9 cellular contexts compared by ENCODE assay signal in genomic region chr1:24236170-24237045, GRCh38. TPM values are rescaled to one million over a fixed set of nuclear protein-coding genes. Genes with fewer than 3 reads are reported as not detected.
DNase-seq lines count a peak whose midpoint lies in the region; ATAC-seq and TF ChIP-seq lines count a peak whose summit lies in the region.
"Had no signal": no experiment of that assay in that cellular context is flagged by ENCODE, and none has a peak within 500 bp of the region (broad histone marks: within the 10 kb centered on the region; RNA-seq: fewer than 3 reads in every experiment).

No MANE protein-coding gene starts in this region.

- H3K9me3 Mint-ChIP-seq in HFFc6 (peaks cover 4% of the 10 kb centered on the region; the same call in 1 of the 2 replicates), neural progenitor cell (no peaks in the 10 kb centered on the region)
- no peaks in the 10 kb centered on the region for H3K9me3 Mint-ChIP-seq in activated T-helper 2 cell treated with anti-CD3 and anti-CD28 coated beads, Interferon-gamma antibody, Interleukin-2, Interleukin-4, amounts not matched to agents 10 μg/mL and 5 μg/mL and 100 μg/mL, durations not matched to agents 14 hours and 24 hours and 36 hours

- in situ Hi-C loops in astrocyte of the spinal cord (cut with HindIII; ENCODE audit: low sequenced_read_pairs) = no loop called here

- H3K36me3 Mint-ChIP-seq in HFFc6 (ENCODE audit: low read depth) (no peaks in the 10 kb centered on the region; the same call in 1 of the 2 replicates), neural progenitor cell (no peaks in the 10 kb centered on the region)
- no peaks in the 10 kb centered on the region for H3K36me3 Mint-ChIP-seq in activated T-helper 2 cell treated with anti-CD3 and anti-CD28 coated beads, Interferon-gamma antibody, Interleukin-2, Interleukin-4, amounts not matched to agents 10 μg/mL and 5 μg/mL and 100 μg/mL, durations not matched to agents 14 hours and 24 hours and 36 hours (ENCODE audit: low read depth)

- peak overlapping the region; percentile 14 for H2AFZ ChIP-seq in neural progenitor cell (replicated peaks)

- no peaks in the 10 kb centered on the region for H3K36me3 ChIP-seq in neural progenitor cell

- H3K4me2 ChIP-seq in neural progenitor cell = no peak overlapping the region

- no peak for TF ChIP-seq CTCF in HFFc6 (IDR thresholded peaks at IDR 0.05)
- no peak for TF ChIP-seq CTCF in astrocyte of the spinal cord (IDR thresholded peaks at IDR 0.05; ENCODE audit: low read depth, low read length)
- no peak for TF ChIP-seq CTCF in neural progenitor cell (IDR thresholded peaks at IDR 0.05)

- peaks cover 6% of the 10 kb centered on the region for H3K4me1 ChIP-seq in neural progenitor cell

- no peaks in the 10 kb centered on the region for H3K9me3 ChIP-seq in neural progenitor cell (ENCODE audit: low read depth)

- DNase-seq in AG08395 (ENCODE audit: low spot score) (peak; percentile 70), HFFc6 (peak; percentile 41), astrocyte of the spinal cord (ENCODE audit: low read depth, low spot score) (peak; percentile 35), neural progenitor cell (ENCODE audit: low spot score) (no peak), occipital lobe (lab: John Stamatoyannopoulos, UW) (no peak), NOMO-1 treated with DMSO at 0.1 percent for 48 hours (lab: John Stamatoyannopoulos, UW; ENCODE audit: unreplicated experiment) (no peak)
- no peak for DNase-seq in activated T-helper 2 cell treated with anti-CD3 and anti-CD28 coated beads, Interferon-gamma antibody, Interleukin-2, Interleukin-4, amounts not matched to agents 10 μg/mL and 5 μg/mL and 100 μg/mL, durations not matched to agents 14 hours and 24 hours and 36 hours (ENCODE audit: low spot score)

- no peaks in the 10 kb centered on the region for H3F3A ChIP-seq in neural progenitor cell (ENCODE audit: low read depth)

- H3K4me3 Mint-ChIP-seq in HFFc6 (no peak overlapping the region), neural progenitor cell (no peak overlapping the region)
- H3K4me3 Mint-ChIP-seq in activated T-helper 2 cell treated with anti-CD3 and anti-CD28 coated beads, Interferon-gamma antibody, Interleukin-2, Interleukin-4, amounts not matched to agents 10 μg/mL and 5 μg/mL and 100 μg/mL, durations not matched to agents 14 hours and 24 hours and 36 hours (ENCODE audit: low read depth) = no peak overlapping the region

- H3K27me3 Mint-ChIP-seq in HFFc6 (ENCODE audit: insufficient read depth) (peaks cover 26% of the 10 kb centered on the region), neural progenitor cell (ENCODE audit: insufficient read depth, low read depth) (peaks cover 8% of the 10 kb centered on the region)
- peaks cover 16% of the 10 kb centered on the region for H3K27me3 Mint-ChIP-seq in activated T-helper 2 cell treated with anti-CD3 and anti-CD28 coated beads, Interferon-gamma antibody, Interleukin-2, Interleukin-4, amounts not matched to agents 10 μg/mL and 5 μg/mL and 100 μg/mL, durations not matched to agents 14 hours and 24 hours and 36 hours (ENCODE audit: low read depth)

- H3K27ac ChIP-seq in neural progenitor cell = no peak overlapping the region
- H3K27ac ChIP-seq: SK-N-MC had no signal

- peaks cover 18% of the 10 kb centered on the region for H3K4me1 Mint-ChIP-seq in HFFc6 (ENCODE audit: low read depth)
- H3K4me1 Mint-ChIP-seq in neural progenitor cell = peaks cover 19% of the 10 kb centered on the region
- peaks cover 9% of the 10 kb centered on the region for H3K4me1 Mint-ChIP-seq in activated T-helper 2 cell treated with anti-CD3 and anti-CD28 coated beads, Interferon-gamma antibody, Interleukin-2, Interleukin-4, amounts not matched to agents 10 μg/mL and 5 μg/mL and 100 μg/mL, durations not matched to agents 14 hours and 24 hours and 36 hours (ENCODE audit: low read depth)

- no peaks in the 10 kb centered on the region for H4K20me1 ChIP-seq in neural progenitor cell (ENCODE audit: low read depth)

- no peak for ATAC-seq in HG03095 (IDR thresholded peaks at IDR 0.05; ENCODE audit: unreplicated experiment)

- H3K27me3 ChIP-seq in neural progenitor cell = no peaks in the 10 kb centered on the region

- no peaks in the 10 kb centered on the region for H3K79me2 ChIP-seq in neural progenitor cell (ENCODE audit: low read depth)

- H3K27ac Mint-ChIP-seq in HFFc6 (no peak overlapping the region; the same call in 1 of the 2 replicates), neural progenitor cell (peak overlapping the region; percentile 82)
- no peak overlapping the region for H3K27ac Mint-ChIP-seq in activated T-helper 2 cell treated with anti-CD3 and anti-CD28 coated beads, Interferon-gamma antibody, Interleukin-2, Interleukin-4, amounts not matched to agents 10 μg/mL and 5 μg/mL and 100 μg/mL, durations not matched to agents 14 hours and 24 hours and 36 hours

- H3K4me3 ChIP-seq in astrocyte of the spinal cord (ENCODE audit: low read depth, low read length) (no peak overlapping the region), neural progenitor cell (no peak overlapping the region)
- H3K4me3 ChIP-seq: SK-N-MC had no signal

- intact Hi-C loops in activated T-helper 2 cell treated with anti-CD3 and anti-CD28 coated beads, Interferon-gamma antibody, Interleukin-2, Interleukin-4, amounts not matched to agents 10 μg/mL and 5 μg/mL and 100 μg/mL, durations not matched to agents 14 hours and 24 hours and 36 hours (cut with micrococcal nuclease) = no loop called here

- no peak overlapping the region for H3K9ac ChIP-seq in neural progenitor cell

RNA-seq across cellular contexts. Expression of gene IFNLR1, which starts 49.3 kb away (rescaled TPM):
- not detected for total RNA-seq in HFFc6 (2021; fragmentation: NEBNext Ultra II Directional; extraction: Animal tissue kit (Norgen Biotek cat#: 25700))
- 3.0 and 3.3 TPM in 2 replicates for total RNA-seq in neural progenitor cell (ENCODE audit: low replicate concordance)
- total RNA-seq in occipital lobe = 0.16 TPM
- total RNA-seq in activated T-helper 2 cell treated with anti-CD3 and anti-CD28 coated beads, Interferon-gamma antibody, Interleukin-2, Interleukin-4, amounts not matched to agents 10 μg/mL and 5 μg/mL and 100 μg/mL, durations not matched to agents 14 hours and 24 hours and 36 hours = 5.8 and 6.5 TPM in 2 replicates

Comparison
In these comparisons a context has a peak if more than half of its experiments do, and no peak if none do; other contexts are left out.
1. DNase-seq: peak in AG08395 (single experiment), HFFc6 (single experiment) and astrocyte of the spinal cord (single experiment); none in neural progenitor cell (single experiment), occipital lobe (single experiment), activated T-helper 2 cell treated with anti-CD3 and anti-CD28 coated beads, Interferon-gamma antibody, Interleukin-2, Interleukin-4, amounts not matched to agents 10 μg/mL and 5 μg/mL and 100 μg/mL, durations not matched to agents 14 hours and 24 hours and 36 hours (single experiment) and NOMO-1 treated with DMSO at 0.1 percent for 48 hours (single experiment).